Comparison of ENCODE assay signal across 25 cellular contexts in genomic region chr5:120600639-120601038, GRCh38.
"Had no signal": no experiment of that assay in that cellular context is flagged by ENCODE, and none has a peak within 500 bp of the region (broad histone marks: within the 10 kb centered on the region; RNA-seq: fewer than 3 reads in every experiment).

No MANE protein-coding gene starts in this region.

- H3K4me3 ChIP-seq: gastrocnemius medialis, hepatocyte, ovary, right lobe of liver, thoracic aorta, uterus had no signal

- H3K27me3 ChIP-seq: gastrocnemius medialis, hepatocyte, neutrophil, ovary, right lobe of liver, uterus had no signal

- H3K27ac ChIP-seq: gastrocnemius medialis, hepatocyte, neutrophil, ovary, right lobe of liver, thoracic aorta, uterus had no signal

- DNase-seq: activated CD4-positive, alpha-beta memory T cell treated with anti-CD3 and anti-CD28 coated beads, Interleukin-2, amount 10 ng/mL, durations not matched to agents 7 days and 5 days; activated CD4-positive, alpha-beta T cell treated with anti-CD3 and anti-CD28 coated beads for 1 hour; activated CD4-positive, alpha-beta T cell treated with anti-CD3 and anti-CD28 coated beads, Interleukin-2, amount 10 ng/mL, durations not matched to agents 7 days and 5 days; activated gamma-delta T cell treated with Interleukin-2 at 50 U/mL for 16 hours; activated naive CD4-positive, alpha-beta T cell treated with anti-CD3 and anti-CD28 coated beads, Interleukin-2, amount 50 U/mL, for 16 hours; activated T-cell treated with anti-CD3 and anti-CD28 coated beads, Interleukin-2, amount 50 U/mL, for 4 hours; amniotic stem cell; effector CD4-positive, alpha-beta T cell; gastrocnemius medialis; islet precursor cell; left ventricle myocardium superior; mammary epithelial cell; naive B cell; nephron progenitor cell; ovary; right lobe of liver; stimulated activated CD4-positive, alpha-beta T cell treated with anti-CD3 and anti-CD28 coated beads, Interleukin-2, amount 100 ng/mL, for 48 hours; stimulated activated naive CD8-positive, alpha-beta T cell treated with anti-CD3 and anti-CD28 coated beads, Interleukin-15, Interleukin-2, amounts not matched to agents 100 U/mL and 50 U/mL, for 24 hours; T-helper 2 cell; uterus had no signal

- H3K36me3 ChIP-seq: gastrocnemius medialis, neutrophil, ovary, right lobe of liver, thoracic aorta, uterus had no signal

- ATAC-seq: activated T-cell treated with anti-CD3 and anti-CD28 coated beads, Interleukin-2, amount 50 U/mL, for 4 hours; activated T-helper 17 cell treated with anti-CD3 and anti-CD28 coated beads, Interleukin-2, amount 50 U/mL, for 72 hours; gastrocnemius medialis; left ventricle myocardium superior; right lobe of liver; stimulated activated naive CD8-positive, alpha-beta T cell treated with anti-CD3 and anti-CD28 coated beads, Interleukin-15, Interleukin-2, amounts not matched to agents 100 U/mL and 50 U/mL, for 24 hours; WTC11 had no signal
